1 cellular context compared by ENCODE assay signal in the genomic region with DNA sequence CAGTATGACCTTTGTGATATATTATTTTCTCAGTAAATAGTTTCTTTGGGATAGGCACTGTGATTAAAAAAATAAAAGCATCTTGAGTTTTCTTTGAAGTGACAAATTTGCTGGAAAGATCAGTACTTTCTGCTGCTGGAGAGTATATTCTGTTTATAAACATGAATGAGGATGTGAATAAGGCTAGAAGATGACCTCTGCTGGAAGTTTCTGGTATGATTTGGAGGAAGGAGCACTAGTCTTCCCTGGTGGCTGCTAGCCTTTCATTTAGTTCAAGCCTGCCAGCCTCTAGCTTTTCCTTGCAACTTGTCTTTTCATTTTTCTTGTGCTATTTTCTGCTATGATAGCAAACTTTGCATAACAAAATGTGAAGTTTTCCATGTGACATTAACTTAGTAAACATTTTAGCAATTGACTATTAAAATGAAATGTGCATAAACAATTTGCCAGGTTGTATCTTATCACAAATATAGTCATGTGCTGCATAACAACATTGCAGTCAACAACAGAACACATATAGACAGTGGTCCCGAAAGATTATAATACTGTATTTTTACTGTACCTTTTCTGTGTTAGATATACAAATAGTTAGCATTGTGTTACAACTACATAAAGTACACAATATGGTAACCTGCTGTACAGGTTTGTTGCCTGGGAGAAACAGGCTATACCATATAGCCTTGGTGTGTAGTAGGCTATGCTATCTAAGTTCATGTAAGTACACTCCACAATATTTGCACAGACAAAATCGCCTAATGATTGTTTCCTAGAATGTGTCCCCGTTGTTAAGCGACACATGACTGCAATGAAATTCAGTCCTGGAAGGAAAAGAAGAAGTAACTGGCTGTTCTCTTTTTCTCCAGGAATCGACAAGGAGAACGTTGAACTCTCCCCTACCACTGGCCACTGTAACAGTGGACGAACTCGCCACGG.
TF ChIP-seq lines count a peak whose summit lies in the region.

No MANE protein-coding gene starts in this region.

TF ChIP-seq in GM12878, 131 proteins besides CTCF, POLR2A, EP300 and RAD21:
- TF ChIP-seq TARDBP (IDR thresholded peaks at IDR 0.05; ENCODE audit: borderline replicate concordance) (no peak), SMC3 (IDR thresholded peaks at IDR 0.05; ENCODE audit: borderline replicate concordance, low read length) (peak; percentile 73)
